ENCODE assay signal across 33 cellular contexts in genomic region chr2:219870023-219870422, GRCh38.
DNase-seq lines count a peak whose midpoint lies in the region; ATAC-seq and TF ChIP-seq lines count a peak whose summit lies in the region.
"Had no signal": no experiment of that assay in that cellular context is flagged by ENCODE, and none has a peak within 500 bp of the region (broad histone marks: within the 10 kb centered on the region; RNA-seq: fewer than 3 reads in every experiment).

No MANE protein-coding gene starts in this region.

- no peaks in the 10 kb centered on the region for H3K9me3 ChIP-seq in heart right ventricle
- no peaks in the 10 kb centered on the region for H3K9me3 ChIP-seq in heart left ventricle
- H3K9me3 ChIP-seq: A549, body of pancreas, esophagus squamous epithelium, gastrocnemius medialis, stomach, thyroid gland, uterus had no signal

- H3K27me3 Mint-ChIP-seq in T-helper 2 cell treated with Interferon-gamma antibody and Interleukin-4, amounts not matched to agents 5 μg/mL and 100 μg/mL, for 36 hours (ENCODE audit: low read depth) = no peaks in the 10 kb centered on the region
- H3K27me3 Mint-ChIP-seq: activated CD4-positive, alpha-beta memory T cell treated with anti-CD3 and anti-CD28 coated beads, Interleukin-2, amount 10 ng/mL, durations not matched to agents 7 days and 5 days; activated naive CD4-positive, alpha-beta T cell treated with anti-CD3 and anti-CD28 coated beads, Interleukin-2, amount 10 ng/mL, durations not matched to agents 7 days and 5 days; B cell; CD4-positive, alpha-beta memory T cell had no signal

- H3K36me3 ChIP-seq in heart right ventricle = no peaks in the 10 kb centered on the region
- H3K36me3 ChIP-seq in heart left ventricle = no peaks in the 10 kb centered on the region
- H3K36me3 ChIP-seq: esophagus squamous epithelium, gastrocnemius medialis, stomach, thyroid gland, uterus had no signal

- H3K4me1 ChIP-seq in heart right ventricle (no peaks in the 10 kb centered on the region), heart left ventricle (no peaks in the 10 kb centered on the region)
- H3K4me1 ChIP-seq: A549, body of pancreas, esophagus squamous epithelium, gastrocnemius medialis, stomach, thyroid gland, uterus had no signal

- DNase-seq in heart right ventricle (no peak), heart left ventricle (no peak), M059J (ENCODE audit: low read depth) (peak; percentile 55), epithelial cell of esophagus (ENCODE audit: low read depth) (peak; percentile 47), sciatic nerve (ENCODE audit: low spot score) (no peak)
- no peak for DNase-seq in T-helper 2 cell treated with Interferon-gamma antibody and Interleukin-4, amounts not matched to agents 5 μg/mL and 100 μg/mL, for 36 hours (ENCODE audit: low spot score)
- DNase-seq: activated CD4-positive, alpha-beta memory T cell treated with anti-CD3 and anti-CD28 coated beads, Interleukin-2, amount 10 ng/mL, durations not matched to agents 7 days and 5 days; activated CD4-positive, alpha-beta T cell treated with anti-CD3 and anti-CD28 coated beads for 1 hour; activated CD8-positive, alpha-beta memory T cell treated with anti-CD3 and anti-CD28 coated beads, Interleukin-2, amount 50 U/mL, for 48 hours; activated naive CD4-positive, alpha-beta T cell treated with anti-CD3 and anti-CD28 coated beads, Interleukin-2, amount 10 ng/mL, durations not matched to agents 7 days and 5 days; body of pancreas; CD4-positive, alpha-beta memory T cell; esophagus squamous epithelium; gastrocnemius medialis; Kasumi-1; NCI-H1092; NCI-H1694 treated with DMSO at 0.1 percent for 48 hours; NCI-H526; NK-92 treated with Interleukin-12 subunit alpha and Interleukin-12 subunit beta, amount 100 ng/mL, for 24 hours; posterior cingulate gyrus; right cardiac atrium; SHP77; stimulated activated CD4-positive, alpha-beta T cell treated with anti-CD3 and anti-CD28 coated beads, Interleukin-12 subunit alpha, Interleukin-12 subunit beta, amount 100 ng/mL, for 4 hours; stimulated activated CD4-positive, alpha-beta T cell treated with anti-CD3 and anti-CD28 coated beads, Interleukin-4, amount 100 ng/mL, for 1 hour; stomach; thyroid gland; uterus had no signal

- no peaks in the 10 kb centered on the region for H3K9me3 Mint-ChIP-seq in T-helper 2 cell treated with Interferon-gamma antibody and Interleukin-4, amounts not matched to agents 5 μg/mL and 100 μg/mL, for 36 hours
- H3K9me3 Mint-ChIP-seq: activated CD4-positive, alpha-beta memory T cell treated with anti-CD3 and anti-CD28 coated beads, Interleukin-2, amount 10 ng/mL, durations not matched to agents 7 days and 5 days; activated naive CD4-positive, alpha-beta T cell treated with anti-CD3 and anti-CD28 coated beads, Interleukin-2, amount 10 ng/mL, durations not matched to agents 7 days and 5 days; activated T-helper 1 cell treated with anti-CD3 and anti-CD28 coated beads, Interleukin-12 subunit alpha, Interleukin-12 subunit beta, Interleukin-2, Interleukin-4 antibody, amounts not matched to agents 30 ng/mL and 10 ng/mL and 1 ng/mL, durations not matched to agents 14 hours and 24 hours and 36 hours had no signal

- H3K4me3 ChIP-seq in heart right ventricle (no peak overlapping the region), heart left ventricle (no peak overlapping the region), epithelial cell of esophagus (ENCODE audit: low read length) (no peak overlapping the region)
- H3K4me3 ChIP-seq: A549, body of pancreas, esophagus squamous epithelium, gastrocnemius medialis, hepatocyte, stomach, thyroid gland, uterus had no signal

- no peak for TF ChIP-seq CTCF in heart right ventricle (IDR thresholded peaks at IDR 0.05)
- no peak for TF ChIP-seq CTCF in heart left ventricle (IDR thresholded peaks at IDR 0.05)
- TF ChIP-seq CTCF in epithelial cell of esophagus (IDR thresholded peaks at IDR 0.05; ENCODE audit: insufficient read depth, low read depth, low read length, missing control alignments) = no peak

- H3K27me3 ChIP-seq in heart right ventricle = no peaks in the 10 kb centered on the region
- no peaks in the 10 kb centered on the region for H3K27me3 ChIP-seq in heart left ventricle
- H3K27me3 ChIP-seq: body of pancreas, esophagus squamous epithelium, gastrocnemius medialis, hepatocyte, stomach, thyroid gland, uterus had no signal

- no peak overlapping the region for H3K27ac ChIP-seq in heart right ventricle
- H3K27ac ChIP-seq in heart left ventricle = no peak overlapping the region
- H3K27ac ChIP-seq: A549, body of pancreas, esophagus squamous epithelium, gastrocnemius medialis, hepatocyte, stomach, thyroid gland, uterus had no signal

- no peaks in the 10 kb centered on the region for H3K4me1 Mint-ChIP-seq in T-helper 2 cell treated with Interferon-gamma antibody and Interleukin-4, amounts not matched to agents 5 μg/mL and 100 μg/mL, for 36 hours (ENCODE audit: low read depth)
- H3K4me1 Mint-ChIP-seq: activated CD4-positive, alpha-beta memory T cell treated with anti-CD3 and anti-CD28 coated beads, Interleukin-2, amount 10 ng/mL, durations not matched to agents 7 days and 5 days; activated naive CD4-positive, alpha-beta T cell treated with anti-CD3 and anti-CD28 coated beads, Interleukin-2, amount 10 ng/mL, durations not matched to agents 7 days and 5 days; B cell; CD4-positive, alpha-beta memory T cell had no signal

- TF ChIP-seq POLR2A in heart left ventricle (IDR thresholded peaks at IDR 0.05) = no peak

- WGBS in heart right ventricle, 2 donors = 47 to 69% methylated on average over 2 of the region's 2 CpGs
- 47 to 63% (median 48%) methylated on average over 2 of the region's 2 CpGs for WGBS in heart left ventricle, 4 donors

- no peaks in the 10 kb centered on the region for H3K36me3 Mint-ChIP-seq in T-helper 2 cell treated with Interferon-gamma antibody and Interleukin-4, amounts not matched to agents 5 μg/mL and 100 μg/mL, for 36 hours (ENCODE audit: low read depth)
- H3K36me3 Mint-ChIP-seq: activated naive CD4-positive, alpha-beta T cell treated with anti-CD3 and anti-CD28 coated beads, Interleukin-2, amount 10 ng/mL, durations not matched to agents 7 days and 5 days; CD4-positive, alpha-beta memory T cell had no signal

- no peak overlapping the region for H3K27ac Mint-ChIP-seq in T-helper 2 cell treated with Interferon-gamma antibody and Interleukin-4, amounts not matched to agents 5 μg/mL and 100 μg/mL, for 36 hours
- H3K27ac Mint-ChIP-seq: activated CD4-positive, alpha-beta memory T cell treated with anti-CD3 and anti-CD28 coated beads, Interleukin-2, amount 10 ng/mL, durations not matched to agents 7 days and 5 days; activated naive CD4-positive, alpha-beta T cell treated with anti-CD3 and anti-CD28 coated beads, Interleukin-2, amount 10 ng/mL, durations not matched to agents 7 days and 5 days; activated T-helper 1 cell treated with anti-CD3 and anti-CD28 coated beads, Interleukin-12 subunit alpha, Interleukin-12 subunit beta, Interleukin-2, Interleukin-4 antibody, amounts not matched to agents 30 ng/mL and 10 ng/mL and 1 ng/mL, durations not matched to agents 14 hours and 24 hours and 36 hours; B cell; CD4-positive, alpha-beta memory T cell had no signal

- ATAC-seq in heart right ventricle (peak in 5 of 8 donors; percentile 16 to 37 (median 31)), heart left ventricle (no peak), sciatic nerve (peak; percentile 62), GM21717 (IDR thresholded peaks at IDR 0.05; ENCODE audit: unreplicated experiment) (no peak), HG03571 (IDR thresholded peaks at IDR 0.05; ENCODE audit: unreplicated experiment) (no peak)
- ATAC-seq: A549, body of pancreas, gastrocnemius medialis had no signal

- intact Hi-C loops in heart right ventricle (cut with DNase I) = no loop called here
- intact Hi-C loops in heart left ventricle (cut with DNase I) = no loop called here
- intact Hi-C loops in sciatic nerve (cut with DNase I) = no loop called here

- H3K4me3 Mint-ChIP-seq in T-helper 2 cell treated with Interferon-gamma antibody and Interleukin-4, amounts not matched to agents 5 μg/mL and 100 μg/mL, for 36 hours = no peak overlapping the region
- H3K4me3 Mint-ChIP-seq: activated CD4-positive, alpha-beta memory T cell treated with anti-CD3 and anti-CD28 coated beads, Interleukin-2, amount 10 ng/mL, durations not matched to agents 7 days and 5 days; activated naive CD4-positive, alpha-beta T cell treated with anti-CD3 and anti-CD28 coated beads, Interleukin-2, amount 10 ng/mL, durations not matched to agents 7 days and 5 days; activated T-helper 1 cell treated with anti-CD3 and anti-CD28 coated beads, Interleukin-12 subunit alpha, Interleukin-12 subunit beta, Interleukin-2, Interleukin-4 antibody, amounts not matched to agents 30 ng/mL and 10 ng/mL and 1 ng/mL, durations not matched to agents 14 hours and 24 hours and 36 hours; B cell; CD4-positive, alpha-beta memory T cell had no signal

Comparison
In these comparisons a context has a peak if more than half of its experiments do, and no peak if none do; other contexts are left out.
1. ATAC-seq: peak in heart right ventricle (5 of 8) and sciatic nerve (single experiment); none in heart left ventricle (0 of 4), GM21717 (single experiment) and HG03571 (single experiment).
2. DNase-seq: peak in M059J (single experiment) and epithelial cell of esophagus (single experiment); none in heart right ventricle (0 of 2), heart left ventricle (0 of 5), sciatic nerve (single experiment) and T-helper 2 cell treated with Interferon-gamma antibody and Interleukin-4, amounts not matched to agents 5 μg/mL and 100 μg/mL, for 36 hours (single experiment).